ENCODE assay signal across 12 cellular contexts in the genomic region with DNA sequence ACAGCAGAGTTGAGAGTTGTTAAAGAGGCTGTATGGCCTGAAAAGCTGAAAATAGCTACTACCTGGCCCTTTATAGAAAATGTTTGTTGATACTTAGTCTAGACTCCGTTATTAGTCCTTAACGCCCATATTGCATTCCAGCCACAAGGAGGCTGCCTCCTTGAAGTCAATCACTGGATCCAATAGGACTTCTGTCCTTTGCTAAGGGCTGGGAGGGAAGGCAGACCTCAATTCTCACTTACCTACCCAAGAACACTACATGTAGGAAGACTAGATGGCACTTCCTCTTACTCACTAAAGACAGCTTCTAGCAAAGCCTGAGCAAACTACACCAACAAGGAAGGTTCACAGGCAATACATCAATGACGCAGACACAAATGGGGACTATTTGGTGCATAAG.
A peak's percentile ranks its signal among the peaks of the same experiment; 100 is the strongest.
DNase-seq lines count a peak whose midpoint lies in the region; FAIRE-seq and TF ChIP-seq lines count a peak whose summit lies in the region.
"Had no signal": no experiment of that assay in that cellular context is flagged by ENCODE, and none has a peak within 500 bp of the region (broad histone marks: within the 10 kb centered on the region; RNA-seq: fewer than 3 reads in every experiment).

No MANE protein-coding gene starts in this region.

- H3K14ac ChIP-seq in H1 (ENCODE audit: insufficient read length) = no peak overlapping the region

- H2BK5ac ChIP-seq in H1 (ENCODE audit: low read depth, low read length) = no peak overlapping the region

- H3K36me3 Mint-ChIP-seq in nephron (ENCODE audit: low read depth) = no peaks in the 10 kb centered on the region
- H3K36me3 Mint-ChIP-seq: CD8-positive, alpha-beta memory T cell had no signal

- no peaks in the 10 kb centered on the region for H3K79me1 ChIP-seq in H1 (ENCODE audit: low read depth, low read length)

- TF ChIP-seq POLR2A in NB4 (IDR thresholded peaks at IDR 0.05; ENCODE audit: extremely low read depth, insufficient read length) (no peak), H1 (IDR thresholded peaks at IDR 0.05; ENCODE audit: control extremely low read depth in 1 of 2, low read depth in 2 of 2, low read length in 2 of 2) (no peak)

- no peaks in the 10 kb centered on the region for H3K23me2 ChIP-seq in H1 (ENCODE audit: low read depth, low read length)

- no peak overlapping the region for H3K9ac ChIP-seq in H1 (replicated peaks in 1 of 4; ENCODE audit: extremely low read depth in 1 of 4, low read depth in 3 of 4, low read length in 3 of 4)

- H2BK120ac ChIP-seq in H1 (replicated peaks; ENCODE audit: low read depth, low read length) = no peak overlapping the region

- H3K27me3 Mint-ChIP-seq in nephron (ENCODE audit: low read depth) = peaks cover 4% of the 10 kb centered on the region

- no peak for TF ChIP-seq EP300 in H1 (IDR thresholded peaks at IDR 0.05; ENCODE audit: borderline replicate concordance in 1 of 2, low read depth in 2 of 2, low read length in 2 of 2)

- H3K9me3 Mint-ChIP-seq in nephron = no peaks in the 10 kb centered on the region
- H3K9me3 Mint-ChIP-seq: activated B cell treated with CpG ODN at 0.5 μM for 24 hours; CD8-positive, alpha-beta memory T cell; neural crest cell had no signal

- H3K23ac ChIP-seq in H1 (ENCODE audit: insufficient read length) = no peak overlapping the region

- CTCF ChIA-PET in H1 (lab: Charles Lee; ENCODE audit: partially characterized antibody) = interaction anchor here (0.8 to 6.0 kb wide), 55 partner anchors 9 to 835 kb away, joined by 3 to 130 read pairs (median 5); no protein-coding TSS in a partner anchor

- H3K4me1 ChIP-seq in H1 (replicated peaks in 1 of 4; ENCODE audit: control insufficient read depth in 3 of 4, insufficient read depth in 4 of 4, low read length in 3 of 4) = no peaks in the 10 kb centered on the region

- no peaks in the 10 kb centered on the region for H3K36me3 ChIP-seq in H1 (ENCODE audit: control insufficient read depth in 2 of 4, insufficient read depth in 4 of 4, low read length in 3 of 4)
- H3K36me3 ChIP-seq: esophagus squamous epithelium had no signal

- H4K91ac ChIP-seq in H1 (replicated peaks; ENCODE audit: insufficient read length, low read length) = no peak overlapping the region

- no peaks in the 10 kb centered on the region for H3K79me2 ChIP-seq in H1 (ENCODE audit: control insufficient read depth in 1 of 2, insufficient read depth in 2 of 2, low read length in 2 of 2)

- H3K4me2 ChIP-seq in H1 (ENCODE audit: insufficient read depth in 1 of 2, low read depth in 2 of 2, low read length in 2 of 2) = no peak overlapping the region

- H3K9me3 ChIP-seq in H1 (ENCODE audit: insufficient read depth in 2 of 2, low read depth in 1 of 2, low read length in 1 of 2) = no peaks in the 10 kb centered on the region
- H3K9me3 ChIP-seq: esophagus squamous epithelium had no signal

- 42% methylated on average over 3 of the region's 3 CpGs; no CpG with 5 or more reads in 1 of the 2 experiments for WGBS in H1 (ENCODE audit: extremely low coverage in 1 of 2, insufficient coverage in 1 of 2, insufficient read length in 1 of 2, insufficient replicate concordance in 2 of 2, low coverage in 1 of 2, low lambda C conversion rate in 2 of 2, missing lambda C conversion rate in 1 of 2), 2 experiments

- H2BK20ac ChIP-seq in H1 (ENCODE audit: low read length) = no peak overlapping the region

- no peak overlapping the region for H3K18ac ChIP-seq in H1 (ENCODE audit: extremely low read depth, low read length)

- H3K4ac ChIP-seq in H1 (replicated peaks; ENCODE audit: insufficient read length, low read depth, low read length) = no peak overlapping the region

- no peak overlapping the region for H3K27ac ChIP-seq in H1 (ENCODE audit: low read depth, low read length)
- H3K27ac ChIP-seq: esophagus squamous epithelium had no signal

- H3K4me1 Mint-ChIP-seq in nephron = peaks cover 37% of the 10 kb centered on the region
- H3K4me1 Mint-ChIP-seq: activated B cell treated with CpG ODN at 0.5 μM for 24 hours had no signal

- H2BK15ac ChIP-seq in H1 (ENCODE audit: low read length) = no peak overlapping the region

- FAIRE-seq in H1 (lab: Jason Lieb, UNC) = no peak

- H4K20me1 ChIP-seq in H1 (replicated peaks in 1 of 2; ENCODE audit: control insufficient read depth in 1 of 2, insufficient read depth in 2 of 2, low read length in 2 of 2) = no peaks in the 10 kb centered on the region

- TF ChIP-seq RAD21 in H1 (IDR thresholded peaks at IDR 0.05 in 1 of 2, conservative IDR thresholded peaks at IDR 0.05 in 1 of 2; ENCODE audit: low read depth in 2 of 2, low read length in 2 of 2) = peak; percentile 15 to 18; a peak in 1 of 4 replicates

- no peak overlapping the region for H2AFZ ChIP-seq in H1 (ENCODE audit: low read length)

- H3K27me3 ChIP-seq in H1 (replicated peaks in 1 of 4; ENCODE audit: control insufficient read depth in 3 of 4, extremely low read depth in 1 of 4, insufficient read depth in 3 of 4, low read length in 3 of 4) = no peaks in the 10 kb centered on the region

- H2AK5ac ChIP-seq in H1 (ENCODE audit: low read depth, low read length) = 0 out of 2 replicates have a peak overlapping the region, but pooled peaks have one; percentile 65

- peak; percentile 27 for DNase-seq in Daoy (ENCODE audit: low read depth)
- DNase-seq in NB4 (ENCODE audit: low read depth) = peak; percentile 3
- no peak for DNase-seq in H1 (ENCODE audit: low read depth in 1 of 2, low spot score in 2 of 2)
- DNase-seq in central memory CD4-positive, alpha-beta T cell = no peak
- DNase-seq in H4 (ENCODE audit: low spot score) = no peak
- no peak for DNase-seq in NCI-H2107 treated with DMSO at 0.1 percent for 48 hours (lab: John Stamatoyannopoulos, UW; ENCODE audit: unreplicated experiment)
- DNase-seq in NOMO-1 treated with DMSO at 0.1 percent for 48 hours (lab: John Stamatoyannopoulos, UW; ENCODE audit: unreplicated experiment) = no peak
- DNase-seq: activated B cell treated with CpG ODN at 0.5 μM for 24 hours, esophagus squamous epithelium had no signal

- H3K27ac Mint-ChIP-seq in nephron = peak overlapping the region in 2 of 3 experiments; percentile 49 to 57
- H3K27ac Mint-ChIP-seq: activated B cell treated with CpG ODN at 0.5 μM for 24 hours; CD8-positive, alpha-beta memory T cell had no signal

- H3K4me3 Mint-ChIP-seq in nephron = no peak overlapping the region
- H3K4me3 Mint-ChIP-seq: activated B cell treated with CpG ODN at 0.5 μM for 24 hours; CD8-positive, alpha-beta memory T cell; neural crest cell had no signal

- H3K56ac ChIP-seq in H1 (replicated peaks; ENCODE audit: insufficient read length, low read depth, low read length) = no peak overlapping the region

- no peak overlapping the region for H4K8ac ChIP-seq in H1 (ENCODE audit: extremely low read depth, insufficient read depth, low read length)

- peak overlapping the region; percentile 55; the same call in 1 of the 2 replicates for H2BK12ac ChIP-seq in H1 (ENCODE audit: low read depth, low read length)

- TF ChIP-seq CTCF in NB4 (IDR thresholded peaks at IDR 0.05; ENCODE audit: low read depth, low read length) (no peak), H1 (IDR thresholded peaks at IDR 0.05; ENCODE audit: control extremely low read depth in 1 of 3, insufficient read depth in 1 of 3, low read depth in 1 of 3, low read length in 3 of 3) (peak in 2 of 3 experiments; percentile 47 to 52; a peak in 3 of 4 replicates), nephron (IDR thresholded peaks at IDR 0.05; ENCODE audit: unreplicated experiment in 3 of 3) (no peak)

- H3K4me3 ChIP-seq in NB4 (ENCODE audit: low read depth, low read length) (no peak overlapping the region), H1 (ENCODE audit: extremely low read depth in 1 of 4, insufficient read depth in 2 of 4, low read depth in 3 of 4, low read length in 4 of 4) (no peak overlapping the region)
- H3K4me3 ChIP-seq: esophagus squamous epithelium had no signal

- no peak overlapping the region for H4K5ac ChIP-seq in H1 (ENCODE audit: insufficient read length, low read depth, low read length)

- POLR2A ChIA-PET in H1 (lab: Charles Lee; ENCODE audit: partially characterized antibody) = interaction anchor here (0.8 to 1.3 kb wide), 3 partner anchors 14 to 74 kb away, joined by 3 to 4 read pairs (median 3); no protein-coding TSS in a partner anchor

TF ChIP-seq in H1, 55 proteins besides CTCF, POLR2A, EP300 and RAD21:
- peak; percentile 96 for TF ChIP-seq TEAD4 (IDR thresholded peaks at IDR 0.05; ENCODE audit: low read depth, low read length)
- TF ChIP-seq SIX5 (IDR thresholded peaks at IDR 0.05; ENCODE audit: low read depth, low read length) = no peak

Comparison
In these comparisons a context has a peak if more than half of its experiments do, and no peak if none do; other contexts are left out.
1. DNase-seq: peak in Daoy (single experiment) and NB4 (single experiment); none in H1 (0 of 2), central memory CD4-positive, alpha-beta T cell (single experiment), H4 (single experiment), NCI-H2107 treated with DMSO at 0.1 percent for 48 hours (single experiment) and NOMO-1 treated with DMSO at 0.1 percent for 48 hours (single experiment).
2. CTCF ChIP-seq: peak in H1 (2 of 3); none in NB4 (single experiment) and nephron (0 of 3).